Comparison of ENCODE assay signal across 4 cellular contexts in genomic region chr2:31380243-31380642, GRCh38.
"Had no signal": no experiment of that assay in that cellular context is flagged by ENCODE, and none has a peak within 500 bp of the region (broad histone marks: within the 10 kb centered on the region; RNA-seq: fewer than 3 reads in every experiment).

No MANE protein-coding gene starts in this region.

- H3K4me3 ChIP-seq: GM23338 had no signal

- DNase-seq: H9, HCEC 1CT, IMR-90 had no signal

- ATAC-seq: GM23338 had no signal
